14 cellular contexts compared by ENCODE assay signal in the genomic region with DNA sequence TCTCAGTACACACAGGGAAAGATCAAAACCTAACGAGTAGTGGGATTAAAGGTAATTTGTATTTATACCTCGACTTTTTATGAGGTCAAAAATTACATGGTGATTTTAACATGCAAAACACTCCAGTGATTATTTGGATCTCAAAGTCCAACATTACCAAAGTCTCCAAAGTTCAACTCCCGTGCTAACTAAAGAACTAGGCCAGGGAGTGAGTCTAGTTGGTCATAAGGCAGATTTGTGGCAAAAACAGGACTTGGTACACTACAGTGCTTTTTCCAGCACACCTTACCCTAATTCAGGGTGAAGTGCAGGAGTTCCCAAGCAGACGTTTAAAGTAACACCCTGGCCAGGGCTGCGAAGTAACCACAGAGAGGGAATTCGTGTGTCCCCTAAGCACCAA. TPM values are rescaled to one million over a fixed set of nuclear protein-coding genes. Genes with fewer than 3 reads are reported as not detected.
A peak's percentile ranks its signal among the peaks of the same experiment; 100 is the strongest.
DNase-seq lines count a peak whose midpoint lies in the region; ATAC-seq and TF ChIP-seq lines count a peak whose summit lies in the region.
"Had no signal": no experiment of that assay in that cellular context is flagged by ENCODE, and none has a peak within 500 bp of the region (broad histone marks: within the 10 kb centered on the region; RNA-seq: fewer than 3 reads in every experiment).

No MANE protein-coding gene starts in this region.

- peaks cover 27% of the 10 kb centered on the region for H3K27me3 Mint-ChIP-seq in activated T-helper 1 cell treated with anti-CD3 and anti-CD28 coated beads, Interleukin-12 subunit alpha, Interleukin-12 subunit beta, Interleukin-2, Interleukin-4 antibody, amounts not matched to agents 30 ng/mL and 10 ng/mL and 1 ng/mL, durations not matched to agents 14 hours and 24 hours and 36 hours (ENCODE audit: insufficient read depth)

- ATAC-seq in left lobe of liver, result peak; percentile 74
- no peak for ATAC-seq in GM21619 (IDR thresholded peaks at IDR 0.05; ENCODE audit: unreplicated experiment)

- no peaks in the 10 kb centered on the region for H3K9me3 Mint-ChIP-seq in activated T-helper 1 cell treated with anti-CD3 and anti-CD28 coated beads, Interleukin-12 subunit alpha, Interleukin-12 subunit beta, Interleukin-2, Interleukin-4 antibody, amounts not matched to agents 30 ng/mL and 10 ng/mL and 1 ng/mL, durations not matched to agents 14 hours and 24 hours and 36 hours

- peak overlapping the region; percentile 63 for H3K27ac ChIP-seq in 22Rv1

- no peak for DNase-seq in activated T-helper 1 cell treated with anti-CD3 and anti-CD28 coated beads, Interleukin-12 subunit alpha, Interleukin-12 subunit beta, Interleukin-2, Interleukin-4 antibody, amounts not matched to agents 30 ng/mL and 10 ng/mL and 1 ng/mL, durations not matched to agents 14 hours and 24 hours and 36 hours (ENCODE audit: low spot score)
- DNase-seq in left lobe of liver (ENCODE audit: low spot score), result no peak
- no peak for DNase-seq in NCI-H2029 (lab: John Stamatoyannopoulos, UW)
- DNase-seq in NCI-H1417 treated with DMSO at 0.1 percent for 48 hours (lab: John Stamatoyannopoulos, UW), result no peak
- DNase-seq in DMS79 (lab: John Stamatoyannopoulos, UW), result no peak
- DNase-seq: amniotic stem cell, NCI-H524 treated with DMSO at 0.1 percent for 48 hours, thyroid gland had no signal

- H3K4me3 ChIP-seq in GM08714 (ENCODE audit: low read length), result peak overlapping the region; percentile 99; the same call in 1 of the 2 replicates

- intact Hi-C loops in activated T-helper 1 cell treated with anti-CD3 and anti-CD28 coated beads, Interleukin-12 subunit alpha, Interleukin-12 subunit beta, Interleukin-2, Interleukin-4 antibody, amounts not matched to agents 30 ng/mL and 10 ng/mL and 1 ng/mL, durations not matched to agents 14 hours and 24 hours and 36 hours (cut with micrococcal nuclease), result loop anchor here (2.0 to 5.0 kb wide), 4 partner anchors 333 to 790 kb away; a partner anchor contains a TSS

- TF ChIP-seq CTCF in 22Rv1 (IDR thresholded peaks at IDR 0.05), result no peak

- H3K27ac Mint-ChIP-seq in activated T-helper 1 cell treated with anti-CD3 and anti-CD28 coated beads, Interleukin-12 subunit alpha, Interleukin-12 subunit beta, Interleukin-2, Interleukin-4 antibody, amounts not matched to agents 30 ng/mL and 10 ng/mL and 1 ng/mL, durations not matched to agents 14 hours and 24 hours and 36 hours, result peak overlapping the region; percentile 10

- peak overlapping the region; percentile 98 for H3K4me3 Mint-ChIP-seq in activated T-helper 1 cell treated with anti-CD3 and anti-CD28 coated beads, Interleukin-12 subunit alpha, Interleukin-12 subunit beta, Interleukin-2, Interleukin-4 antibody, amounts not matched to agents 30 ng/mL and 10 ng/mL and 1 ng/mL, durations not matched to agents 14 hours and 24 hours and 36 hours

- peaks cover 31% of the 10 kb centered on the region for H3K36me3 Mint-ChIP-seq in activated T-helper 1 cell treated with anti-CD3 and anti-CD28 coated beads, Interleukin-12 subunit alpha, Interleukin-12 subunit beta, Interleukin-2, Interleukin-4 antibody, amounts not matched to agents 30 ng/mL and 10 ng/mL and 1 ng/mL, durations not matched to agents 14 hours and 24 hours and 36 hours (ENCODE audit: low read depth)

- peaks cover 38% of the 10 kb centered on the region for H3K4me1 Mint-ChIP-seq in activated T-helper 1 cell treated with anti-CD3 and anti-CD28 coated beads, Interleukin-12 subunit alpha, Interleukin-12 subunit beta, Interleukin-2, Interleukin-4 antibody, amounts not matched to agents 30 ng/mL and 10 ng/mL and 1 ng/mL, durations not matched to agents 14 hours and 24 hours and 36 hours (ENCODE audit: low read depth)

RNA-seq across cellular contexts. Expression of a gene that starts 1.1 kb away (rescaled TPM):
- 16.5 and 23.6 TPM in 2 replicates for total RNA-seq in activated T-helper 1 cell treated with anti-CD3 and anti-CD28 coated beads, Interleukin-12 subunit alpha, Interleukin-12 subunit beta, Interleukin-2, Interleukin-4 antibody, amounts not matched to agents 30 ng/mL and 10 ng/mL and 1 ng/mL, durations not matched to agents 14 hours and 24 hours and 36 hours
- total RNA-seq in left lobe of liver, result 19.1 TPM

RNA-seq across cellular contexts. Expression of a gene that starts 2.4 kb away (rescaled TPM):
- total RNA-seq in activated T-helper 1 cell treated with anti-CD3 and anti-CD28 coated beads, Interleukin-12 subunit alpha, Interleukin-12 subunit beta, Interleukin-2, Interleukin-4 antibody, amounts not matched to agents 30 ng/mL and 10 ng/mL and 1 ng/mL, durations not matched to agents 14 hours and 24 hours and 36 hours, result not detected in 2 replicates
- total RNA-seq in left lobe of liver, result 0.15 TPM
- total RNA-seq: fibroblast of lung; T-helper 2 cell treated with Interferon-gamma antibody and Interleukin-4, amounts not matched to agents 100 ng/mL and 5 ng/mL, for 36 hours had no signal

RNA-seq across cellular contexts. Expression of a gene that starts 14.4 kb away (rescaled TPM):
- total RNA-seq in activated T-helper 1 cell treated with anti-CD3 and anti-CD28 coated beads, Interleukin-12 subunit alpha, Interleukin-12 subunit beta, Interleukin-2, Interleukin-4 antibody, amounts not matched to agents 30 ng/mL and 10 ng/mL and 1 ng/mL, durations not matched to agents 14 hours and 24 hours and 36 hours, result 6.5 and 6.8 TPM in 2 replicates
- total RNA-seq in left lobe of liver, result 2.9 TPM

RNA-seq across cellular contexts. Expression of a gene that starts 44.0 kb away (rescaled TPM):
- total RNA-seq in activated T-helper 1 cell treated with anti-CD3 and anti-CD28 coated beads, Interleukin-12 subunit alpha, Interleukin-12 subunit beta, Interleukin-2, Interleukin-4 antibody, amounts not matched to agents 30 ng/mL and 10 ng/mL and 1 ng/mL, durations not matched to agents 14 hours and 24 hours and 36 hours, result not detected in 2 replicates
- not detected for total RNA-seq in left lobe of liver
- total RNA-seq: fibroblast of lung; lung microvascular endothelial cell; T-helper 2 cell treated with Interferon-gamma antibody and Interleukin-4, amounts not matched to agents 100 ng/mL and 5 ng/mL, for 36 hours; thyroid gland had no signal
